In genomic region chr19:33832633-33833032, GRCh38 we compare ENCODE assay signal across 30 cellular contexts.
"Had no signal": no experiment of that assay in that cellular context is flagged by ENCODE, and none has a peak within 500 bp of the region (broad histone marks: within the 10 kb centered on the region; RNA-seq: fewer than 3 reads in every experiment).

No MANE protein-coding gene starts in this region.

- FAIRE-seq: colon, endometrium, frontal cortex, kidney had no signal

- ATAC-seq: left lobe of liver; mucosa of descending colon; natural killer cell treated with Interleukin-12 subunit alpha and Interleukin-12 subunit beta and Interleukin-15 and Interleukin-18, amount 100 ng/mL, for 72 hours; stimulated activated effector memory CD8-positive, alpha-beta T cell treated with anti-CD3 and anti-CD28 coated beads, Interleukin-12 subunit alpha, Interleukin-12 subunit beta, amount 100 ng/mL, for 72 hours had no signal

- H3K27ac Mint-ChIP-seq: mesothelial cell of epicardium; naive B cell; natural killer cell treated with Interleukin-12 subunit alpha and Interleukin-12 subunit beta and Interleukin-15 and Interleukin-18, amount 100 ng/mL, for 72 hours; stimulated activated effector memory CD8-positive, alpha-beta T cell treated with anti-CD3 and anti-CD28 coated beads, Interleukin-12 subunit alpha, Interleukin-12 subunit beta, amount 100 ng/mL, for 72 hours had no signal

- H3K27me3 ChIP-seq: right atrium auricular region, sigmoid colon, testis, tibial artery, upper lobe of left lung, uterus had no signal

- H3K79me2 ChIP-seq: parathyroid adenoma had no signal

- DNase-seq: cerebellar nuclear complex; dorsolateral prefrontal cortex; effector CD8-positive, alpha-beta T cell; erythroblast; hypothalamus; kidney; mesenchymal stem cell; mucosa of descending colon; naive B cell; sigmoid colon; stimulated activated CD4-positive, alpha-beta T cell treated with anti-CD3 and anti-CD28 coated beads, Interleukin-2, amount 100 ng/mL, for 24 hours; stimulated activated CD4-positive, alpha-beta T cell treated with anti-CD3 and anti-CD28 coated beads, Interleukin-4, amount 100 ng/mL, for 24 hours; stimulated activated naive CD4-positive, alpha-beta T cell treated with Interleukin-2 at 50 U/mL for 16 hours; substantia nigra; testis; upper lobe of left lung; uterus had no signal

- H3K4me3 ChIP-seq: dorsolateral prefrontal cortex, mucosa of descending colon, prostate gland, right atrium auricular region, sigmoid colon, testis, tibial artery, upper lobe of left lung, uterus had no signal

- H3K4me1 Mint-ChIP-seq: mesothelial cell of epicardium; naive B cell; stimulated activated effector memory CD8-positive, alpha-beta T cell treated with anti-CD3 and anti-CD28 coated beads, Interleukin-12 subunit alpha, Interleukin-12 subunit beta, amount 100 ng/mL, for 72 hours had no signal

- H3K36me3 ChIP-seq: neutrophil, prostate gland, right atrium auricular region, sigmoid colon, tibial artery, upper lobe of left lung, uterus had no signal

- H3K9me3 Mint-ChIP-seq: naive B cell; natural killer cell treated with Interleukin-12 subunit alpha and Interleukin-12 subunit beta and Interleukin-15 and Interleukin-18, amount 100 ng/mL, for 72 hours; neural crest cell; stimulated activated effector memory CD8-positive, alpha-beta T cell treated with anti-CD3 and anti-CD28 coated beads, Interleukin-12 subunit alpha, Interleukin-12 subunit beta, amount 100 ng/mL, for 72 hours had no signal

- H3K4me1 ChIP-seq: parathyroid adenoma, prostate gland, right atrium auricular region, sigmoid colon, testis, tibial artery, upper lobe of left lung, uterus had no signal

- H3K27ac ChIP-seq: dorsolateral prefrontal cortex, neutrophil, parathyroid adenoma, prostate gland, right atrium auricular region, sigmoid colon, testis, tibial artery, upper lobe of left lung, uterus had no signal

- H3K9me3 ChIP-seq: mucosa of descending colon, neutrophil, prostate gland, right atrium auricular region, sigmoid colon, testis, tibial artery, upper lobe of left lung, uterus had no signal

- H3K9ac ChIP-seq: parathyroid adenoma had no signal

- H2AFZ ChIP-seq: parathyroid adenoma had no signal

- H3K4me3 Mint-ChIP-seq: mesothelial cell of epicardium; natural killer cell treated with Interleukin-12 subunit alpha and Interleukin-12 subunit beta and Interleukin-15 and Interleukin-18, amount 100 ng/mL, for 72 hours; neural crest cell; stimulated activated effector memory CD8-positive, alpha-beta T cell treated with anti-CD3 and anti-CD28 coated beads, Interleukin-12 subunit alpha, Interleukin-12 subunit beta, amount 100 ng/mL, for 72 hours had no signal

- H3K36me3 Mint-ChIP-seq: mesothelial cell of epicardium; naive B cell; natural killer cell treated with Interleukin-12 subunit alpha and Interleukin-12 subunit beta and Interleukin-15 and Interleukin-18, amount 100 ng/mL, for 72 hours; stimulated activated effector memory CD8-positive, alpha-beta T cell treated with anti-CD3 and anti-CD28 coated beads, Interleukin-12 subunit alpha, Interleukin-12 subunit beta, amount 100 ng/mL, for 72 hours had no signal
